ENCODE assay signal across 26 cellular contexts in the genomic region with DNA sequence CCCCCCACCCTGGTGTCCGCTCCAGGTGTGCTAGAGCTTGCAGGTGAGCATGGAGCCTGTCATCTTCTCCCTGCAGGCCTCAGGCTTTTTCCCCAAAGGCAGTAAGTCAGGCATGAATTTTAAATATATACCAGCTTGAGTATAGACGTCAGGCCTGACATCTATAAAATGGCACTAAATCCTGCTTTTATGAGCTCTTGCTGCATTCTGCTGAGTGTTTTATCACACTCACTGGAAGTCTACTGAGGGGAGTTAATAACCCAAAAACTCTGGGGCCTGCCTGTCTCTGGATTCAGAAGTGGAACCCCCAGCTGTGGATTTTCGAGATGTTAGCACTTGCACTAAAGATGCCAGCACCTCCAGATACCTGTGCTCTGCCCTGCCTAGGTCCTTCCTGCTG.
"Had no signal": no experiment of that assay in that cellular context is flagged by ENCODE, and none has a peak within 500 bp of the region (broad histone marks: within the 10 kb centered on the region; RNA-seq: fewer than 3 reads in every experiment).

No MANE protein-coding gene starts in this region.

- DNase-seq: effector memory CD8-positive, alpha-beta T cell; esophagus squamous epithelium; foreskin fibroblast; head of caudate nucleus; kidney; left cardiac atrium; left ventricle myocardium superior; midbrain; psoas muscle; spleen; stimulated activated CD4-positive, alpha-beta T cell treated with anti-CD3 and anti-CD28 coated beads, Interleukin-15, amount 100 ng/mL, for 24 hours; stimulated activated CD4-positive, alpha-beta T cell treated with anti-CD3 and anti-CD28 coated beads, Interleukin-1b, Interleukin-23, amount 100 ng/mL, for 48 hours; stimulated activated CD4-positive, alpha-beta T cell treated with anti-CD3 and anti-CD28 coated beads, Interleukin-4, amount 100 ng/mL, for 24 hours; stimulated activated naive B cell treated with anti-CD40 and anti-IgM and Interleukin-4, amounts not matched to agents 10 μg/mL and 1 μg/mL and 100 μg/mL, for 72 hours; stimulated activated naive CD8-positive, alpha-beta T cell treated with anti-CD3 and anti-CD28 coated beads, Interleukin-15, amount 100 ng/mL, for 72 hours; testis; upper lobe of right lung had no signal

- H3K4me3 ChIP-seq: esophagus squamous epithelium, gastroesophageal sphincter, hepatocyte, lung, neural progenitor cell, psoas muscle, spleen, testis, tibial nerve, upper lobe of right lung, vagina had no signal

- H3K9me3 Mint-ChIP-seq: dendritic cell treated with granulocyte-macrophage colony-stimulating factor and Interleukin-4, amounts not matched to agents 40 ng/mL and 50 ng/mL, for 4 days; effector memory CD8-positive, alpha-beta T cell; natural killer cell treated with Interleukin-12 subunit alpha and Interleukin-12 subunit beta and Interleukin-15 and Interleukin-18, amount 100 ng/mL, for 72 hours; neural progenitor cell; stimulated activated naive B cell treated with anti-CD40 and anti-IgM and Interleukin-4, amounts not matched to agents 10 μg/mL and 1 μg/mL and 100 μg/mL, for 72 hours; stimulated activated naive CD8-positive, alpha-beta T cell treated with anti-CD3 and anti-CD28 coated beads, Interleukin-15, amount 100 ng/mL, for 72 hours had no signal

- H3K4me3 Mint-ChIP-seq: dendritic cell treated with granulocyte-macrophage colony-stimulating factor and Interleukin-4, amounts not matched to agents 40 ng/mL and 50 ng/mL, for 4 days; effector memory CD8-positive, alpha-beta T cell; natural killer cell treated with Interleukin-12 subunit alpha and Interleukin-12 subunit beta and Interleukin-15 and Interleukin-18, amount 100 ng/mL, for 72 hours; neural progenitor cell; stimulated activated naive B cell treated with anti-CD40 and anti-IgM and Interleukin-4, amounts not matched to agents 10 μg/mL and 1 μg/mL and 100 μg/mL, for 72 hours; stimulated activated naive CD8-positive, alpha-beta T cell treated with anti-CD3 and anti-CD28 coated beads, Interleukin-15, amount 100 ng/mL, for 72 hours had no signal

- H3K36me3 Mint-ChIP-seq: natural killer cell treated with Interleukin-12 subunit alpha and Interleukin-12 subunit beta and Interleukin-15 and Interleukin-18, amount 100 ng/mL, for 72 hours; neural progenitor cell; stimulated activated naive B cell treated with anti-CD40 and anti-IgM and Interleukin-4, amounts not matched to agents 10 μg/mL and 1 μg/mL and 100 μg/mL, for 72 hours had no signal

- H3K27ac Mint-ChIP-seq: dendritic cell treated with granulocyte-macrophage colony-stimulating factor and Interleukin-4, amounts not matched to agents 40 ng/mL and 50 ng/mL, for 4 days; natural killer cell treated with Interleukin-12 subunit alpha and Interleukin-12 subunit beta and Interleukin-15 and Interleukin-18, amount 100 ng/mL, for 72 hours; stimulated activated naive B cell treated with anti-CD40 and anti-IgM and Interleukin-4, amounts not matched to agents 10 μg/mL and 1 μg/mL and 100 μg/mL, for 72 hours; stimulated activated naive CD8-positive, alpha-beta T cell treated with anti-CD3 and anti-CD28 coated beads, Interleukin-15, amount 100 ng/mL, for 72 hours had no signal

- H3K9me3 ChIP-seq: esophagus squamous epithelium, gastroesophageal sphincter, psoas muscle, spleen, testis, tibial nerve, upper lobe of right lung, vagina had no signal

- H3K27ac ChIP-seq: esophagus squamous epithelium, gastroesophageal sphincter, hepatocyte, neural progenitor cell, psoas muscle, spleen, testis, tibial nerve, upper lobe of right lung, vagina had no signal

- H3K4me1 Mint-ChIP-seq: stimulated activated naive B cell treated with anti-CD40 and anti-IgM and Interleukin-4, amounts not matched to agents 10 μg/mL and 1 μg/mL and 100 μg/mL, for 72 hours; stimulated activated naive CD8-positive, alpha-beta T cell treated with anti-CD3 and anti-CD28 coated beads, Interleukin-15, amount 100 ng/mL, for 72 hours had no signal

- H3K4me2 ChIP-seq: hepatocyte, neural progenitor cell had no signal

- H3K9ac ChIP-seq: neural progenitor cell had no signal

- ATAC-seq: effector memory CD8-positive, alpha-beta T cell; gastroesophageal sphincter; left cardiac atrium; left ventricle myocardium superior; natural killer cell treated with Interleukin-12 subunit alpha and Interleukin-12 subunit beta and Interleukin-15 and Interleukin-18, amount 100 ng/mL, for 72 hours; psoas muscle; sciatic nerve; stimulated activated naive B cell treated with anti-CD40 and anti-IgM and Interleukin-4, amounts not matched to agents 10 μg/mL and 1 μg/mL and 100 μg/mL, for 72 hours; stimulated activated naive CD8-positive, alpha-beta T cell treated with anti-CD3 and anti-CD28 coated beads, Interleukin-15, amount 100 ng/mL, for 72 hours; upper lobe of right lung had no signal

- H3K4me1 ChIP-seq: esophagus squamous epithelium, testis had no signal

- H3K36me3 ChIP-seq: esophagus squamous epithelium, gastroesophageal sphincter, neural progenitor cell, spleen, tibial nerve, upper lobe of right lung, vagina had no signal

- H3K27me3 Mint-ChIP-seq: dendritic cell treated with granulocyte-macrophage colony-stimulating factor and Interleukin-4, amounts not matched to agents 40 ng/mL and 50 ng/mL, for 4 days had no signal

- H3K27me3 ChIP-seq: esophagus squamous epithelium, hepatocyte, neural progenitor cell, spleen, testis, tibial nerve, upper lobe of right lung, vagina had no signal
